8 cellular contexts compared by ENCODE assay signal in genomic region chr22:46738642-46738960, GRCh38. TPM values are rescaled to one million over a fixed set of nuclear protein-coding genes. Genes with fewer than 3 reads are reported as not detected.
A peak's percentile ranks its signal among the peaks of the same experiment; 100 is the strongest.
DNase-seq lines count a peak whose midpoint lies in the region; TF ChIP-seq lines count a peak whose summit lies in the region.

No MANE protein-coding gene starts in this region.

- H3K4me2 ChIP-seq in fibroblast of lung (ENCODE audit: extremely low read depth, insufficient read depth, low read length): peak overlapping the region; percentile 55

- DNase-seq in Peyer's patch (no peak), fibroblast of lung (ENCODE audit: low read depth in 2 of 2) (no peak), progenitor cell of endocrine pancreas (ENCODE audit: low spot score, unreplicated experiment) (no peak), SKM-1 treated with dmso at 0.1 percent for 144 hours (lab: John Stamatoyannopoulos, UW; ENCODE audit: unreplicated experiment) (no peak), EL (no peak), T1000 (lab: John Stamatoyannopoulos, UW) (no peak), Ammon's horn (ENCODE audit: low spot score) (no peak)

- H3K4me1 ChIP-seq in ES-I3 (ENCODE audit: insufficient read depth, low read length) (peaks cover 18% of the 10 kb centered on the region), Peyer's patch (peaks cover 7 to 71% (median 34%) of the 10 kb centered on the region in 4 donors), fibroblast of lung (ENCODE audit: control insufficient read depth, extremely low read depth, insufficient read depth, low read length) (peaks cover 13% of the 10 kb centered on the region)

- no peaks in the 10 kb centered on the region for H3K27me3 Mint-ChIP-seq in progenitor cell of endocrine pancreas

- no peaks in the 10 kb centered on the region for H3K36me3 Mint-ChIP-seq in progenitor cell of endocrine pancreas (ENCODE audit: insufficient read depth)

- H3K36me3 ChIP-seq in ES-I3 (ENCODE audit: insufficient read depth, low read length) (no peaks in the 10 kb centered on the region), Peyer's patch (no peaks in the 10 kb centered on the region), fibroblast of lung (ENCODE audit: control insufficient read depth, insufficient read depth, low read length) (no peaks in the 10 kb centered on the region)

- no peaks in the 10 kb centered on the region for H3K27me3 ChIP-seq in Peyer's patch
- no peaks in the 10 kb centered on the region for H3K27me3 ChIP-seq in fibroblast of lung (ENCODE audit: control insufficient read depth, insufficient read depth, low read length)

- TF ChIP-seq POLR2A in Peyer's patch (IDR thresholded peaks at IDR 0.05): no peak

- H3K27ac ChIP-seq in Peyer's patch (peak overlapping the region; percentile 91 to 99 (median 94)), fibroblast of lung (ENCODE audit: insufficient read depth, low read length) (peak overlapping the region; percentile 68)

- peak overlapping the region; percentile 60; the same call in 1 of the 2 replicates for H3K9ac ChIP-seq in ES-I3 (ENCODE audit: low read depth, low read length)
- H3K9ac ChIP-seq in fibroblast of lung (ENCODE audit: insufficient read depth, low read length): peak overlapping the region; percentile 70

- H3K9me3 ChIP-seq in ES-I3 (ENCODE audit: control insufficient read depth, insufficient read depth, low read length) (no peaks in the 10 kb centered on the region), Peyer's patch (no peaks in the 10 kb centered on the region), fibroblast of lung (ENCODE audit: control insufficient read depth, insufficient read depth, low read depth, low read length) (no peaks in the 10 kb centered on the region)

- H2AFZ ChIP-seq in fibroblast of lung (ENCODE audit: low read length): no peak overlapping the region

- H3K9me3 Mint-ChIP-seq in progenitor cell of endocrine pancreas (ENCODE audit: low read depth): no peaks in the 10 kb centered on the region

- H4K20me1 ChIP-seq in fibroblast of lung (ENCODE audit: control insufficient read depth, extremely low read depth, insufficient read depth, low read length): peaks cover 4% of the 10 kb centered on the region

- H3K4me3 Mint-ChIP-seq in progenitor cell of endocrine pancreas (ENCODE audit: low read depth): peak overlapping the region; percentile 71

- H3K4me1 Mint-ChIP-seq in progenitor cell of endocrine pancreas (ENCODE audit: low read depth): peaks cover 26% of the 10 kb centered on the region

- H3K27ac Mint-ChIP-seq in progenitor cell of endocrine pancreas: peak overlapping the region; percentile 53

- H3K4me3 ChIP-seq in Peyer's patch: peak overlapping the region; percentile 85 to 100 (median 93)
- peak overlapping the region; percentile 50 to 76 (median 63) for H3K4me3 ChIP-seq in fibroblast of lung (replicated peaks in 1 of 4; ENCODE audit: control extremely low read depth in 1 of 4, insufficient read depth in 1 of 4, low read depth in 3 of 4, low read length in 4 of 4)

- TF ChIP-seq CTCF in Peyer's patch (IDR thresholded peaks at IDR 0.05) (no peak), fibroblast of lung (conservative IDR thresholded peaks at IDR 0.05 in 1 of 2, IDR thresholded peaks at IDR 0.05 in 1 of 2; ENCODE audit: low read depth in 1 of 2, low read length in 2 of 2) (no peak), progenitor cell of endocrine pancreas (IDR thresholded peaks at IDR 0.05; ENCODE audit: unreplicated experiment) (no peak)

- peaks cover 35% of the 10 kb centered on the region for H3K79me2 ChIP-seq in fibroblast of lung (ENCODE audit: control insufficient read depth, insufficient read depth, low read length)

RNA-seq across cellular contexts. Expression of gene CERK, which starts 0.5 kb away (rescaled TPM):
- total RNA-seq in Peyer's patch (100 to 1,000 TPM in 1 of 4 donors, 10 to 100 TPM in 3; 89.1 to 131 (median 94.7) TPM), fibroblast of lung (24.9 and 28.2 TPM in 2 replicates), progenitor cell of endocrine pancreas (59.2 and 62.0 TPM in 2 replicates)
- polyA plus RNA-seq in fibroblast of lung: 19.5 and 23.8 TPM in 2 replicates
- polyA plus RNA-seq in fibroblast of lung (2012): 18.8 and 25.5 TPM in 2 replicates
- 40.7 and 44.1 TPM in 2 replicates for polyA minus RNA-seq in fibroblast of lung (ENCODE audit: low replicate concordance)

RNA-seq across cellular contexts. Expression of gene TBC1D22A, which starts 23.8 kb away (rescaled TPM):
- total RNA-seq in Peyer's patch (10 to 100 TPM; 42.6 to 70.4 (median 55.1) TPM), fibroblast of lung (10.3 and 11.6 TPM in 2 replicates), progenitor cell of endocrine pancreas (23.2 and 24.2 TPM in 2 replicates)
- 16.2 and 17.6 TPM in 2 replicates for polyA plus RNA-seq in fibroblast of lung
- polyA plus RNA-seq in fibroblast of lung (2012): 17.6 and 20.0 TPM in 2 replicates
- polyA minus RNA-seq in fibroblast of lung (ENCODE audit: low replicate concordance): 11.7 and 21.2 TPM in 2 replicates
